Comparison of ENCODE assay signal across 8 cellular contexts in the genomic region with DNA sequence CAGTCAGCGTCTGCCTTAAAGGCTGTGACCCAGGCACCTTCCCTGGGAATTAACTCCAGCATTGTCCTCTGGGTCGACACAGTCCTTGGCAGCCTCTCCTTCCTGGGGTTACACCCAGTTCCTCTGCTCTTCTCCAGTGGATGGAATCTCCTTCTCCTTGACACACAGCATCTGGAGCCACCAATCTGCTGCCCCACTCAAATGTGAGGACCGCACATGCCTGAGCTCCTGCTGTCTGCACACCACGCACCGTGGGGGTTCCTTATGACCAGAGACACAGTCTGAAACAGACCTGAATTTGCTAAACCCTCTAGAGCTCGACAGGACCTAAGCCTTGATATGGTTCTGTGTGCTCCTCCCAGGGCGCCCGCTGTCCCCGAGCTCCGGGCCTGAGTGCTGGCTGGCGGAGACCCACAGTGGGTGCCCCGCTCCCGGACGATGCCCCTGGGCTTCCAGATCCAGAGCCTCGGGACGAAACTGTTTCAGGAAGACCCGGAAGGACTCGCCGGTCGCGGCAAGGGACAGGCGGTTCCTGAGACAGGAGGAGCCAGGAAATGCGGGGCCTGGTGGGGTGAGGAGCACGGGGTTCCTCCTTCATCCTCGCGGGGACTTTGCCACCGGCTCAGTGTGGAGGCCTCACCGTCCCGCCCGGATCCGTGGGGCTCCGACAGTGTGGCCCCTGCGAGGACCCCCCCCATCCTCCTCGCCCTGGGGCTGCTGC. TPM values are rescaled to one million over a fixed set of nuclear protein-coding genes. Genes with fewer than 3 reads are reported as not detected.
DNase-seq lines count a peak whose midpoint lies in the region; ATAC-seq and TF ChIP-seq lines count a peak whose summit lies in the region.

No MANE protein-coding gene starts in this region.

- no peak overlapping the region for H3K27ac ChIP-seq in CD4-positive, CD25-positive, alpha-beta regulatory T cell (ENCODE audit: insufficient read depth, low read length, poor library complexity, severe bottlenecking)
- no peak overlapping the region for H3K27ac ChIP-seq in OCI-LY7 (ENCODE audit: low read depth, low read length, poor library complexity, severe bottlenecking)
- peak overlapping the region in 3 of 4 donors; percentile 30 to 63 (median 35) for H3K27ac ChIP-seq in esophagus muscularis mucosa (replicated peaks in 1 of 4)
- no peak overlapping the region for H3K27ac ChIP-seq in neural progenitor cell

- no peak for TF ChIP-seq CTCF in OCI-LY7 (conservative IDR thresholded peaks at IDR 0.05; ENCODE audit: low read length)
- no peak for TF ChIP-seq CTCF in esophagus muscularis mucosa (IDR thresholded peaks at IDR 0.05)
- TF ChIP-seq CTCF in neural progenitor cell (IDR thresholded peaks at IDR 0.05), result no peak

- intact Hi-C loops in OCI-LY7 (cut with micrococcal nuclease; ENCODE audit: unreplicated experiment), result loop anchor here (10.0 kb wide), 1 partner anchor 361 kb away; the partner anchor contains the start of gene GINM1
- intact Hi-C loops in esophagus muscularis mucosa (cut with DNase I), result no loop called here

- peaks cover 0 to 7% (median 0%) of the 10 kb centered on the region in 7 donors for H3K9me3 Mint-ChIP-seq in CD4-positive, CD25-positive, alpha-beta regulatory T cell
- H3K9me3 Mint-ChIP-seq in neural progenitor cell, result peaks cover 9% of the 10 kb centered on the region

- H4K20me1 ChIP-seq in OCI-LY7 (ENCODE audit: insufficient read depth, low read length) (no peaks in the 10 kb centered on the region), neural progenitor cell (ENCODE audit: low read depth) (peaks cover 16% of the 10 kb centered on the region)

- no peaks in the 10 kb centered on the region for H3K9me2 ChIP-seq in OCI-LY7 (ENCODE audit: insufficient read depth, low read length)

- H3K4me2 ChIP-seq in OCI-LY7 (ENCODE audit: low read length) (peak overlapping the region; percentile 42), neural progenitor cell (peak overlapping the region; percentile 76)

- no peaks in the 10 kb centered on the region for H3K36me3 ChIP-seq in CD4-positive, CD25-positive, alpha-beta regulatory T cell (ENCODE audit: control insufficient read depth, insufficient read depth, low read length)
- no peaks in the 10 kb centered on the region for H3K36me3 ChIP-seq in OCI-LY7 (ENCODE audit: insufficient read depth, low read length)
- no peaks in the 10 kb centered on the region for H3K36me3 ChIP-seq in esophagus muscularis mucosa
- H3K36me3 ChIP-seq in neural progenitor cell, result no peaks in the 10 kb centered on the region

- H3K27me3 Mint-ChIP-seq in CD4-positive, CD25-positive, alpha-beta regulatory T cell, result peaks cover 82% of the 10 kb centered on the region
- peaks cover 70% of the 10 kb centered on the region for H3K27me3 Mint-ChIP-seq in neural progenitor cell (ENCODE audit: insufficient read depth, low read depth)

- H3K9me3 ChIP-seq in CD4-positive, CD25-positive, alpha-beta regulatory T cell (ENCODE audit: control insufficient read depth in 2 of 2, low read length in 2 of 2), result no peaks in the 10 kb centered on the region
- H3K9me3 ChIP-seq in OCI-LY7 (ENCODE audit: low read length), result no peaks in the 10 kb centered on the region
- H3K9me3 ChIP-seq in esophagus muscularis mucosa, result no peaks in the 10 kb centered on the region
- no peaks in the 10 kb centered on the region for H3K9me3 ChIP-seq in neural progenitor cell (ENCODE audit: low read depth)

- TF ChIP-seq EP300 in esophagus muscularis mucosa (IDR thresholded peaks at IDR 0.05), result no peak

- no peak overlapping the region for H3K4me3 ChIP-seq in CD4-positive, CD25-positive, alpha-beta regulatory T cell (ENCODE audit: low read depth, low read length)
- peak overlapping the region; percentile 22 for H3K4me3 ChIP-seq in OCI-LY7 (ENCODE audit: low read depth, low read length, poor library complexity, severe bottlenecking)
- peak overlapping the region; percentile 53 to 63 (median 58) for H3K4me3 ChIP-seq in esophagus muscularis mucosa
- peak overlapping the region; percentile 47 for H3K4me3 ChIP-seq in neural progenitor cell

- H3F3A ChIP-seq in neural progenitor cell (ENCODE audit: low read depth), result peaks cover 4% of the 10 kb centered on the region

- 26% methylated on average over 19 of the region's 34 CpGs for WGBS in esophagus muscularis mucosa

- H3K79me2 ChIP-seq in OCI-LY7 (ENCODE audit: insufficient read depth, low read depth, low read length) (no peaks in the 10 kb centered on the region), neural progenitor cell (ENCODE audit: low read depth) (no peaks in the 10 kb centered on the region)

- no peak overlapping the region for H3K27ac Mint-ChIP-seq in CD4-positive, CD25-positive, alpha-beta regulatory T cell
- H3K27ac Mint-ChIP-seq in neural progenitor cell, result no peak overlapping the region

- DNase-seq in CD4-positive, CD25-positive, alpha-beta regulatory T cell, result no peak
- no peak for DNase-seq in OCI-LY7 (ENCODE audit: low spot score)
- DNase-seq in esophagus muscularis mucosa (ENCODE audit: extremely low spot score), result no peak
- peak; percentile 27 for DNase-seq in neural progenitor cell (ENCODE audit: low spot score)
- no peak for DNase-seq in SK-N-DZ (ENCODE audit: low spot score)
- DNase-seq in SW480 (ENCODE audit: low spot score), result no peak

- no TSS peak for BruUV-seq in OCI-LY7 (replicated peaks; lab: Mats Ljungman, UMichigan)

- CTCF ChIA-PET in OCI-LY7 (lab: Charles Lee; ENCODE audit: unreplicated experiment), result interaction anchor here (1.1 to 2.0 kb wide), 2 partner anchors 85 to 90 kb away, joined by 4 read pairs; no protein-coding TSS in a partner anchor

- POLR2A ChIA-PET in OCI-LY7 (lab: Charles Lee), result no interaction called here

- H3K9ac ChIP-seq in neural progenitor cell, result no peak overlapping the region

- peaks cover 43% of the 10 kb centered on the region for H3K27me3 ChIP-seq in CD4-positive, CD25-positive, alpha-beta regulatory T cell (ENCODE audit: control insufficient read depth, insufficient read depth, low read length)
- H3K27me3 ChIP-seq in esophagus muscularis mucosa (peaks cover 0 to 35% (median 7%) of the 10 kb centered on the region in 4 donors), neural progenitor cell (peaks cover 100% of the 10 kb centered on the region)

- TF ChIP-seq POLR2A in esophagus muscularis mucosa (IDR thresholded peaks at IDR 0.05; ENCODE audit: low read depth), result no peak

- H3K4me1 Mint-ChIP-seq in CD4-positive, CD25-positive, alpha-beta regulatory T cell, result peaks cover 0 to 35% (median 10%) of the 10 kb centered on the region in 4 donors
- peaks cover 11% of the 10 kb centered on the region for H3K4me1 Mint-ChIP-seq in neural progenitor cell

- H3K36me3 Mint-ChIP-seq in CD4-positive, CD25-positive, alpha-beta regulatory T cell, result no peaks in the 10 kb centered on the region
- no peaks in the 10 kb centered on the region for H3K36me3 Mint-ChIP-seq in neural progenitor cell

- H3K4me3 Mint-ChIP-seq in CD4-positive, CD25-positive, alpha-beta regulatory T cell, result peak overlapping the region in 3 of 4 donors; percentile 5 to 59 (median 42)
- H3K4me3 Mint-ChIP-seq in neural progenitor cell, result peak overlapping the region; percentile 86

- ATAC-seq in CD4-positive, CD25-positive, alpha-beta regulatory T cell (ENCODE audit: low read depth in 2 of 2), result no peak
- ATAC-seq in HG03432 (IDR thresholded peaks at IDR 0.05; ENCODE audit: unreplicated experiment), result no peak
- no peak for ATAC-seq in GM19328 (IDR thresholded peaks at IDR 0.05; ENCODE audit: unreplicated experiment)

- H2AFZ ChIP-seq in OCI-LY7 (ENCODE audit: low read length), result peak overlapping the region; percentile 40; the same call in 1 of the 2 replicates
- peak overlapping the region; percentile 70 for H2AFZ ChIP-seq in neural progenitor cell (replicated peaks)

- peaks cover 24% of the 10 kb centered on the region for H3K4me1 ChIP-seq in CD4-positive, CD25-positive, alpha-beta regulatory T cell (ENCODE audit: control insufficient read depth, insufficient read depth, low read length, poor library complexity, severe bottlenecking)
- peaks cover 11% of the 10 kb centered on the region for H3K4me1 ChIP-seq in OCI-LY7 (ENCODE audit: insufficient read depth, low read length, poor library complexity, severe bottlenecking)
- H3K4me1 ChIP-seq in esophagus muscularis mucosa, result peaks cover 20 to 39% (median 34%) of the 10 kb centered on the region in 4 donors
- peaks cover 5% of the 10 kb centered on the region for H3K4me1 ChIP-seq in neural progenitor cell

RNA-seq across cellular contexts. Expression of gene RAET1G, which starts 2.5 kb away (rescaled TPM):
- 0.76 TPM for total RNA-seq in CD4-positive, CD25-positive, alpha-beta regulatory T cell
- not detected for polyA plus RNA-seq in CD4-positive, CD25-positive, alpha-beta regulatory T cell
- total RNA-seq in OCI-LY7 (2014; rRNA removed; shearing (Covaris generic)), result not detected in 2 replicates
- total RNA-seq in OCI-LY7 (2022) (not detected in 2 replicates), esophagus muscularis mucosa (under 1 TPM in 2 of 4 donors, not detected in 2; 0.29 to 0.32 TPM), neural progenitor cell (ENCODE audit: low replicate concordance) (not detected in 2 replicates)
- polyA plus RNA-seq in SK-N-DZ (2014; cell fraction: cytosol; rRNA removed), result 0.17 and 0.23 TPM in 2 replicates
- not detected in 2 replicates for polyA plus RNA-seq in SK-N-DZ (2014; cell fraction: nucleus; rRNA removed)

RNA-seq across cellular contexts. Expression of gene ULBP2, which starts 16.4 kb away (rescaled TPM):
- total RNA-seq in CD4-positive, CD25-positive, alpha-beta regulatory T cell, result 9.7 TPM
- polyA plus RNA-seq in CD4-positive, CD25-positive, alpha-beta regulatory T cell, result under 1 TPM in 1 of 4 donors, not detected in 3; 0.13 TPM
- 0.60 TPM in 1 of 2 replicates, not detected in the other for total RNA-seq in OCI-LY7 (2014; rRNA removed; shearing (Covaris generic))
- total RNA-seq in OCI-LY7 (2022) (2.6 and 3.0 TPM in 2 replicates), esophagus muscularis mucosa (under 1 TPM in 1 of 4 donors, not detected in 3; 0.39 TPM), neural progenitor cell (ENCODE audit: low replicate concordance) (not detected in 2 replicates)
- 2.0 and 2.6 TPM in 2 replicates for polyA plus RNA-seq in SK-N-DZ (2014; cell fraction: cytosol; rRNA removed)
- 1.7 and 2.3 TPM in 2 replicates for polyA plus RNA-seq in SK-N-DZ (2014; cell fraction: nucleus; rRNA removed)

RNA-seq across cellular contexts. Expression of gene RAET1E, which starts 27.5 kb away (rescaled TPM):
- not detected for total RNA-seq in CD4-positive, CD25-positive, alpha-beta regulatory T cell
- not detected for polyA plus RNA-seq in CD4-positive, CD25-positive, alpha-beta regulatory T cell
- not detected in 2 replicates for total RNA-seq in OCI-LY7 (2014; rRNA removed; shearing (Covaris generic))
- total RNA-seq in OCI-LY7 (2022), result not detected in 2 replicates
- under 1 TPM in 1 of 4 donors, not detected in 3; 0.29 TPM for total RNA-seq in esophagus muscularis mucosa
- not detected in 2 replicates for total RNA-seq in neural progenitor cell (ENCODE audit: low replicate concordance)
- polyA plus RNA-seq in SK-N-DZ (2014; cell fraction: cytosol; rRNA removed), result not detected in 2 replicates
- not detected in 2 replicates for polyA plus RNA-seq in SK-N-DZ (2014; cell fraction: nucleus; rRNA removed)

RNA-seq across cellular contexts. Expression of gene ULBP1, which starts 38.3 kb away (rescaled TPM):
- 0.64 TPM for total RNA-seq in CD4-positive, CD25-positive, alpha-beta regulatory T cell
- not detected for polyA plus RNA-seq in CD4-positive, CD25-positive, alpha-beta regulatory T cell
- total RNA-seq in OCI-LY7 (2014; rRNA removed; shearing (Covaris generic)), result 0.79 and 0.82 TPM in 2 replicates
- total RNA-seq in OCI-LY7 (2022), result 1.9 and 2.3 TPM in 2 replicates
- under 1 TPM in 1 of 4 donors, not detected in 3; 0.17 TPM for total RNA-seq in esophagus muscularis mucosa
- 0.11 and 0.40 TPM in 2 replicates for total RNA-seq in neural progenitor cell (ENCODE audit: low replicate concordance)
- 0.40 and 0.60 TPM in 2 replicates for polyA plus RNA-seq in SK-N-DZ (2014; cell fraction: cytosol; rRNA removed)
- polyA plus RNA-seq in SK-N-DZ (2014; cell fraction: nucleus; rRNA removed), result 0.64 and 0.92 TPM in 2 replicates

Comparison
In these comparisons a context has a peak if more than half of its experiments do, and no peak if none do; other contexts are left out.
1. H3K27ac ChIP-seq: peak in esophagus muscularis mucosa (3 of 4); none in CD4-positive, CD25-positive, alpha-beta regulatory T cell (single experiment), OCI-LY7 (single experiment) and neural progenitor cell (single experiment).